ENCODE assay signal across 9 cellular contexts in genomic region chr2:221006084-221006483, GRCh38.
"Had no signal": no experiment of that assay in that cellular context is flagged by ENCODE, and none has a peak within 500 bp of the region (broad histone marks: within the 10 kb centered on the region; RNA-seq: fewer than 3 reads in every experiment).

No MANE protein-coding gene starts in this region.

- H3K4me3 ChIP-seq: GM23338 had no signal

- H3K9ac ChIP-seq: KMS-11 had no signal

- FAIRE-seq: H1, H54 had no signal

- DNase-seq: H9, HCEC 1CT, HFFc6, KBM-7 had no signal

- H3K4me2 ChIP-seq: GM23338, KMS-11 had no signal

- ATAC-seq: GM23338 had no signal

- H2AFZ ChIP-seq: GM23338 had no signal

- H3K27ac ChIP-seq: HL-60, KMS-11 had no signal
